10 cellular contexts compared by ENCODE assay signal in genomic region chr2:241867776-241868420, GRCh38. TPM values are rescaled to one million over a fixed set of nuclear protein-coding genes. Genes with fewer than 3 reads are reported as not detected.
DNase-seq lines count a peak whose midpoint lies in the region; ATAC-seq and TF ChIP-seq lines count a peak whose summit lies in the region.
"Had no signal": no experiment of that assay in that cellular context is flagged by ENCODE, and none has a peak within 500 bp of the region (broad histone marks: within the 10 kb centered on the region; RNA-seq: fewer than 3 reads in every experiment).

No MANE protein-coding gene starts in this region.

- H3K79me2 ChIP-seq in smooth muscle cell (ENCODE audit: low read depth): no peaks in the 10 kb centered on the region

- H2AFZ ChIP-seq in smooth muscle cell (ENCODE audit: low read depth): no peak overlapping the region

- H3F3A ChIP-seq in smooth muscle cell (ENCODE audit: low read depth): no peaks in the 10 kb centered on the region

- H3K27me3 ChIP-seq in smooth muscle cell (ENCODE audit: low read depth): no peaks in the 10 kb centered on the region

- no peaks in the 10 kb centered on the region for H3K9me3 ChIP-seq in HEK293 (ENCODE audit: control insufficient read depth, insufficient read depth, low read depth, low read length)
- H3K9me3 ChIP-seq in smooth muscle cell (replicated peaks; ENCODE audit: low read depth): no peaks in the 10 kb centered on the region

- H3K4me3 ChIP-seq in HEK293 (ENCODE audit: low read depth, low read length) (no peak overlapping the region), smooth muscle cell (no peak overlapping the region)

- CTCF ChIA-PET in HEK293 (lab: Yijun Ruan, JAX): interaction anchor here (0.7 to 2.5 kb wide), 4 partner anchors 11 to 386 kb away, joined by 3 to 19 read pairs (median 4); no protein-coding TSS in a partner anchor

- WGBS in smooth muscle cell (ENCODE audit: low lambda C conversion rate): 78% methylated on average over 19 of the region's 19 CpGs

- H3K4me1 ChIP-seq in HEK293 (ENCODE audit: control insufficient read depth, insufficient read depth, low read length): no peaks in the 10 kb centered on the region
- no peaks in the 10 kb centered on the region for H3K4me1 ChIP-seq in smooth muscle cell (ENCODE audit: low read depth)

- TF ChIP-seq CTCF in HEK293 (tag by site-specific recombination; IDR thresholded peaks at IDR 0.05) (no peak), smooth muscle cell (IDR thresholded peaks at IDR 0.05; ENCODE audit: borderline replicate concordance, insufficient read depth, poor library complexity, severe bottlenecking) (no peak)

- H3K27ac ChIP-seq in HEK293 (ENCODE audit: extremely low read depth, low read depth, low read length) (no peak overlapping the region), smooth muscle cell (ENCODE audit: low read depth) (no peak overlapping the region)

- H3K4me3 Mint-ChIP-seq in activated naive CD8-positive, alpha-beta T cell treated with anti-CD3 and anti-CD28 coated beads for 36 hours: no peak overlapping the region

- peaks cover 11% of the 10 kb centered on the region for H3K9me3 Mint-ChIP-seq in activated naive CD8-positive, alpha-beta T cell treated with anti-CD3 and anti-CD28 coated beads for 36 hours
- H3K9me3 Mint-ChIP-seq: IgD-negative memory B cell had no signal

- no peak overlapping the region for H3K27ac Mint-ChIP-seq in activated naive CD8-positive, alpha-beta T cell treated with anti-CD3 and anti-CD28 coated beads for 36 hours

- H3K4me1 Mint-ChIP-seq in activated naive CD8-positive, alpha-beta T cell treated with anti-CD3 and anti-CD28 coated beads for 36 hours: peaks cover 55% of the 10 kb centered on the region

- no peak overlapping the region for H3K9ac ChIP-seq in smooth muscle cell (ENCODE audit: low read depth)

- H3K36me3 ChIP-seq in HEK293 (ENCODE audit: control insufficient read depth in 2 of 2, insufficient read depth in 1 of 2, low read length in 2 of 2): no peaks in the 10 kb centered on the region
- no peaks in the 10 kb centered on the region for H3K36me3 ChIP-seq in smooth muscle cell (ENCODE audit: low read depth)

- H4K20me1 ChIP-seq in smooth muscle cell (ENCODE audit: low read depth): no peaks in the 10 kb centered on the region

- DNase-seq in activated CD4-positive, alpha-beta T cell treated with anti-CD3 and anti-CD28 coated beads for 48 hours: peak; percentile 73
- DNase-seq in activated naive CD8-positive, alpha-beta T cell treated with anti-CD3 and anti-CD28 coated beads for 36 hours: peak; percentile 73
- DNase-seq in stimulated activated CD4-positive, alpha-beta T cell treated with anti-CD3 and anti-CD28 coated beads, Interleukin-4, amount 100 ng/mL, for 24 hours: peak; percentile 62
- DNase-seq in COLO668 (lab: John Stamatoyannopoulos, UW; ENCODE audit: unreplicated experiment): no peak
- no peak for DNase-seq in NCI-H510A treated with DMSO at 0.1 percent for 48 hours (lab: John Stamatoyannopoulos, UW)
- DNase-seq in smooth muscle cell (lab: John Stamatoyannopoulos, UW; ENCODE audit: unreplicated experiment): no peak

- peaks cover 7% of the 10 kb centered on the region for H3K36me3 Mint-ChIP-seq in activated naive CD8-positive, alpha-beta T cell treated with anti-CD3 and anti-CD28 coated beads for 36 hours
- H3K36me3 Mint-ChIP-seq: IgD-negative memory B cell had no signal

- peaks cover 21% of the 10 kb centered on the region for H3K27me3 Mint-ChIP-seq in activated naive CD8-positive, alpha-beta T cell treated with anti-CD3 and anti-CD28 coated beads for 36 hours

- POLR2A ChIA-PET in HEK293 (lab: Yijun Ruan, JAX): interaction anchor here (0.5 to 1.1 kb wide), 2 partner anchors 188 to 242 kb away, joined by 3 read pairs; no protein-coding TSS in a partner anchor

- no peak overlapping the region for H3K4me2 ChIP-seq in smooth muscle cell

- no peak for ATAC-seq in HG02840 (IDR thresholded peaks at IDR 0.05; ENCODE audit: low FRiP score, unreplicated experiment)

TF ChIP-seq in HEK293, 187 proteins besides CTCF, POLR2A, EP300 and RAD21:
- TF ChIP-seq ZNF626 (tag by site-specific recombination; IDR thresholded peaks at IDR 0.05) (no peak), ZIC2 (tag by site-specific recombination; IDR thresholded peaks at IDR 0.05) (peak; percentile 32; the same call in 1 of the 2 replicates), GLIS1 (tag by site-specific recombination; IDR thresholded peaks at IDR 0.05) (peak; percentile 67)
TF ChIP-seq in HEK293: peak in this region for 2.

RNA-seq across cellular contexts. Expression of gene RTP5, which starts 1.6 kb away (rescaled TPM):
- under 1 TPM in 1 of 2 experiments, not detected in 1; 0.20 TPM for total RNA-seq in activated naive CD8-positive, alpha-beta T cell treated with anti-CD3 and anti-CD28 coated beads for 36 hours
- not detected in 2 replicates for total RNA-seq in smooth muscle cell
- polyA plus RNA-seq in smooth muscle cell: not detected in 2 replicates
- total RNA-seq: osteocyte had no signal
- polyA plus RNA-seq: IgD-negative memory B cell had no signal

RNA-seq across cellular contexts. Expression of gene PDCD1, which starts 9.2 kb away (rescaled TPM):
- total RNA-seq in activated naive CD8-positive, alpha-beta T cell treated with anti-CD3 and anti-CD28 coated beads for 36 hours: 10 to 100 TPM; 24.3 TPM
- total RNA-seq in smooth muscle cell: not detected in 2 replicates
- 0.12 TPM in 1 of 2 replicates, not detected in the other for polyA plus RNA-seq in smooth muscle cell
- total RNA-seq: osteocyte had no signal

RNA-seq across cellular contexts. Expression of gene NEU4, which starts 58.9 kb away (rescaled TPM):
- total RNA-seq in activated naive CD8-positive, alpha-beta T cell treated with anti-CD3 and anti-CD28 coated beads for 36 hours: under 1 TPM; 0.08 to 0.40 TPM
- not detected in 2 replicates for total RNA-seq in smooth muscle cell
- polyA plus RNA-seq in smooth muscle cell: 0.10 TPM in 1 of 2 replicates, not detected in the other
- total RNA-seq: osteocyte had no signal
- polyA plus RNA-seq: IgD-negative memory B cell had no signal

Comparison
In these comparisons a context has a peak if more than half of its experiments do, and no peak if none do; other contexts are left out.
1. DNase-seq: peak in activated CD4-positive, alpha-beta T cell treated with anti-CD3 and anti-CD28 coated beads for 48 hours (single experiment), activated naive CD8-positive, alpha-beta T cell treated with anti-CD3 and anti-CD28 coated beads for 36 hours (single experiment) and stimulated activated CD4-positive, alpha-beta T cell treated with anti-CD3 and anti-CD28 coated beads, Interleukin-4, amount 100 ng/mL, for 24 hours (single experiment); none in COLO668 (single experiment), NCI-H510A treated with DMSO at 0.1 percent for 48 hours (single experiment) and smooth muscle cell (single experiment).
2. RNA of gene PDCD1, which starts 9.2 kb away (total RNA-seq): 24.3 TPM in activated naive CD8-positive, alpha-beta T cell treated with anti-CD3 and anti-CD28 coated beads for 36 hours; not detected in smooth muscle cell; every median in the first group is over 10 times any median in the second.